11 cellular contexts compared by ENCODE assay signal in genomic region chr14:68820999-68821683, GRCh38. TPM values are rescaled to one million over a fixed set of nuclear protein-coding genes. Genes with fewer than 3 reads are reported as not detected.
DNase-seq lines count a peak whose midpoint lies in the region; ATAC-seq and TF ChIP-seq lines count a peak whose summit lies in the region.
"Had no signal": no experiment of that assay in that cellular context is flagged by ENCODE, and none has a peak within 500 bp of the region (broad histone marks: within the 10 kb centered on the region; RNA-seq: fewer than 3 reads in every experiment).

No MANE protein-coding gene starts in this region.

- peak; percentile 25 for ATAC-seq in left lobe of liver
- no peak for ATAC-seq in GM21381 (IDR thresholded peaks at IDR 0.05; ENCODE audit: unreplicated experiment)
- ATAC-seq in right cardiac atrium: no peak
- ATAC-seq: Right ventricle myocardium inferior had no signal

- H3K27ac ChIP-seq in right cardiac atrium (ENCODE audit: low read length): no peak overlapping the region

- no peaks in the 10 kb centered on the region for H3K27me3 ChIP-seq in NT2/D1 (ENCODE audit: insufficient read depth, insufficient read length)
- no peaks in the 10 kb centered on the region for H3K27me3 ChIP-seq in right cardiac atrium (ENCODE audit: control insufficient read depth, insufficient read depth)
- H3K27me3 ChIP-seq: spleen had no signal

- H3K36me3 ChIP-seq in NT2/D1 (ENCODE audit: insufficient read depth, insufficient read length, low read length): no peaks in the 10 kb centered on the region
- H3K36me3 ChIP-seq: spleen had no signal

- intact Hi-C loops in right cardiac atrium (cut with DNase I): loop anchor here in 3 of 4 donors (2.0 to 5.0 kb wide), 2 partner anchors 880 to 884 kb away; no protein-coding TSS in a partner anchor

- H3K9me3 ChIP-seq in NT2/D1 (ENCODE audit: insufficient read depth, low read length) (no peaks in the 10 kb centered on the region), right cardiac atrium (ENCODE audit: control insufficient read depth, low read length) (no peaks in the 10 kb centered on the region)
- H3K9me3 ChIP-seq: spleen had no signal

- peak; percentile 49 for TF ChIP-seq POLR2A in GM19193 (IDR thresholded peaks at IDR 0.05; ENCODE audit: extremely low read depth, insufficient read depth, insufficient read length)

- CTCF ChIA-PET in GM10248 (lab: Yijun Ruan, JAX): interaction anchor here (0.9 to 11.2 kb wide), 10 partner anchors 10 to 937 kb away, joined by 3 to 176 read pairs (median 5); partner anchors contain the start of gene ZFP36L1

- DNase-seq in GM10248 (ENCODE audit: extremely low spot score): peak; percentile 67
- no peak for DNase-seq in NT2/D1 (ENCODE audit: low read depth, low spot score)
- DNase-seq in left lobe of liver (ENCODE audit: low spot score): peak; percentile 90
- DNase-seq in iPS-NIHi7 (ENCODE audit: extremely low spot score): no peak
- DNase-seq in NCI-H526 treated with DMSO at 0.1 percent for 48 hours (lab: John Stamatoyannopoulos, UW): no peak
- no peak for DNase-seq in right cardiac atrium
- DNase-seq: DMS79, spleen had no signal

- peak overlapping the region; percentile 10 for H3K9ac ChIP-seq in NT2/D1 (ENCODE audit: insufficient read length, low read depth)

- TF ChIP-seq CTCF in GM10248 (IDR thresholded peaks at IDR 0.05; ENCODE audit: control extremely low read depth, extremely low read depth, low read depth, missing control alignments): no peak

- H3K4me3 ChIP-seq in NT2/D1 (ENCODE audit: insufficient read length, low read depth): no peak overlapping the region
- no peak overlapping the region for H3K4me3 ChIP-seq in right cardiac atrium (ENCODE audit: low read length)

- H3K4me1 ChIP-seq in NT2/D1 (ENCODE audit: insufficient read depth, insufficient read length) (peaks cover 31% of the 10 kb centered on the region), right cardiac atrium (ENCODE audit: control insufficient read depth, insufficient read depth, low read length) (no peaks in the 10 kb centered on the region)

- POLR2A ChIA-PET in GM10248 (lab: Yijun Ruan, JAX): no interaction called here

- WGBS in right cardiac atrium: 89% methylated on average over 18 of the region's 18 CpGs

RNA-seq across cellular contexts. Expression of gene ZFP36L1, which starts 28.3 kb away (rescaled TPM):
- 236 TPM for total RNA-seq in left lobe of liver
- total RNA-seq in right cardiac atrium: 100 to 1,000 TPM in 3 of 4 donors, 10 to 100 TPM in 1; 97.4 to 132 (median 117) TPM
- polyA plus RNA-seq in right cardiac atrium: 45.2 TPM

Comparison
In these comparisons a context has a peak if more than half of its experiments do, and no peak if none do; other contexts are left out.
1. DNase-seq: peak in GM10248 (single experiment) and left lobe of liver (single experiment); none in NT2/D1 (single experiment), iPS-NIHi7 (single experiment), NCI-H526 treated with DMSO at 0.1 percent for 48 hours (single experiment) and right cardiac atrium (0 of 3).